ENCODE assay signal across 23 cellular contexts in genomic region chr3:14822134-14822533, GRCh38. TPM values are rescaled to one million over a fixed set of nuclear protein-coding genes. Genes with fewer than 3 reads are reported as not detected.
DNase-seq lines count a peak whose midpoint lies in the region; ATAC-seq, FAIRE-seq and TF ChIP-seq lines count a peak whose summit lies in the region.
"Had no signal": no experiment of that assay in that cellular context is flagged by ENCODE, and none has a peak within 500 bp of the region (broad histone marks: within the 10 kb centered on the region; RNA-seq: fewer than 3 reads in every experiment).

No MANE protein-coding gene starts in this region.

- CTCF ChIA-PET in K562 (lab: Yijun Ruan, JAX; ENCODE audit: low intra/inter-chr PET ratio) = no interaction called here

- BruUV-seq in K562 (replicated peaks; lab: Mats Ljungman, UMichigan) = no TSS peak

- POLR2A ChIA-PET in K562 (lab: Yijun Ruan, JAX) = interaction anchor here (0.6 to 1.0 kb wide), 6 partner anchors 8 to 1040 kb away, joined by 3 to 6 read pairs (median 3); no protein-coding TSS in a partner anchor

- no peak for TF ChIP-seq CTCF in LNCaP clone FGC (IDR thresholded peaks at IDR 0.05; ENCODE audit: control insufficient read depth, extremely low read depth, insufficient read depth)
- TF ChIP-seq CTCF in K562 (IDR thresholded peaks at IDR 0.05 in 2 of 3, conservative IDR thresholded peaks at IDR 0.05 in 1 of 3; ENCODE audit: insufficient read depth in 2 of 3, low read depth in 1 of 3, low read length in 3 of 3) = no peak

- H3K4me3 ChIP-seq in LNCaP clone FGC (ENCODE audit: low read depth, low read length) (no peak overlapping the region), K562 (no peak overlapping the region)

- ATAC-seq in K562 = no peak
- ATAC-seq in GM21526 (IDR thresholded peaks at IDR 0.05; ENCODE audit: low FRiP score, unreplicated experiment) = no peak
- ATAC-seq: HCT116, HepG2 had no signal

- H3K9ac ChIP-seq in K562 (ENCODE audit: insufficient read depth in 1 of 2, low read depth in 2 of 2, low read length in 2 of 2) = no peak overlapping the region

- in situ Hi-C loops in K562 (cut with MboI) = no loop called here

- no peak for TF ChIP-seq EP300 in K562 (IDR thresholded peaks at IDR 0.05; ENCODE audit: low read length)

- no peak for FAIRE-seq in K562 (lab: Jason Lieb, UNC)
- FAIRE-seq: A204.1, G401.6, GM12891, GM19239, HepG2 had no signal

- no peak for TF ChIP-seq POLR2A in K562 (conservative IDR thresholded peaks at IDR 0.05)

- no peaks in the 10 kb centered on the region for H3K79me2 ChIP-seq in K562 (ENCODE audit: control insufficient read depth, insufficient read depth, low read length)

- H3K4me1 ChIP-seq in K562 (replicated peaks in 1 of 2; ENCODE audit: control insufficient read depth in 2 of 2, insufficient read depth in 2 of 2, low read length in 2 of 2) = peaks cover 0 to 4% of the 10 kb centered on the region in 2 experiments; a peak in 1 of 5 replicates
- H3K4me1 ChIP-seq: BE2C had no signal

- peaks cover 21% of the 10 kb centered on the region for H4K20me1 ChIP-seq in K562 (replicated peaks; ENCODE audit: control insufficient read depth, insufficient read depth, low read length)

- no peak overlapping the region for H3K4me2 ChIP-seq in K562 (ENCODE audit: insufficient read depth, low read length)

- H3K9me3 ChIP-seq in K562 (replicated peaks; ENCODE audit: control insufficient read depth, insufficient read depth, low read depth, low read length) = no peaks in the 10 kb centered on the region
- H3K9me3 ChIP-seq: BE2C had no signal

- peaks cover 80 to 82% of the 10 kb centered on the region in 2 experiments for H3K27me3 ChIP-seq in K562 (ENCODE audit: control insufficient read depth in 2 of 2, insufficient read depth in 2 of 2, low read length in 2 of 2)
- H3K27me3 ChIP-seq: BE2C had no signal

- H3K36me3 ChIP-seq in K562 (ENCODE audit: control insufficient read depth, insufficient read depth, low read length) = no peaks in the 10 kb centered on the region
- H3K36me3 ChIP-seq: BE2C had no signal

- TF ChIP-seq RAD21 in K562 (CRISPR knock-in tag; conservative IDR thresholded peaks at IDR 0.05 in 1 of 2, IDR thresholded peaks at IDR 0.05 in 1 of 2) = no peak

- WGBS in K562 (ENCODE audit: insufficient coverage, low coverage, missing lambda C conversion rate) = 0% methylated on average over 3 of the region's 3 CpGs

- H3K27ac ChIP-seq in K562 (ENCODE audit: extremely low read depth, low read depth, low read length) = no peak overlapping the region

- no peak overlapping the region for H2AFZ ChIP-seq in K562 (ENCODE audit: low read depth, low read length)

- no peaks in the 10 kb centered on the region for H3K9me1 ChIP-seq in K562 (ENCODE audit: control insufficient read depth, insufficient read depth, low read length)

- intact Hi-C loops in K562 (cut with micrococcal nuclease) = no loop called here

- peak; percentile 4 for DNase-seq in NCI-H2227 (lab: John Stamatoyannopoulos, UW; ENCODE audit: unreplicated experiment)
- no peak for DNase-seq in NCI-H2227 treated with DMSO at 0.1 percent for 48 hours (lab: John Stamatoyannopoulos, UW)
- DNase-seq in LNCaP clone FGC (ENCODE audit: low read depth) = peak; percentile 27
- DNase-seq in K562 (ENCODE audit: extremely low read depth in 1 of 4, low spot score in 3 of 4) = peak in 2 of 4 experiments; percentile 50 to 51
- DNase-seq in A172 (ENCODE audit: low spot score) = no peak
- DNase-seq in NCI-H1105 (lab: John Stamatoyannopoulos, UW) = no peak
- DNase-seq: ACHN; BE2C; C1 segment of cervical spinal cord; CD4-positive, CD25-positive, alpha-beta regulatory T cell; CD8-positive, alpha-beta memory T cell; COR-L47; DMS 273 treated with DMSO at 0.1 percent for 48 hours; GOT3; H7 had no signal

TF ChIP-seq in K562, 482 proteins besides CTCF, POLR2A, EP300 and RAD21:
- TF ChIP-seq NFIC (IDR thresholded peaks at IDR 0.05) (peak; percentile 60), ZNF830 (CRISPR knock-in tag; IDR thresholded peaks at IDR 0.05) (no peak)

RNA-seq across cellular contexts. Expression of gene FGD5, which starts 3.4 kb away (rescaled TPM):
- not detected in 2 replicates for total RNA-seq in K562 (2011; cell fraction: chromatin; rRNA removed; ENCODE audit: low replicate concordance)
- total RNA-seq in K562 (2011; cell fraction: nucleolus; rRNA removed) = not detected in 2 replicates
- total RNA-seq in K562 (2011; cell fraction: nucleoplasm; rRNA removed) = not detected in 2 replicates
- total RNA-seq in K562 (2014; rRNA removed) (not detected in 2 replicates), K562 (2014; rRNA removed; fragmentation: Illumina TruSeq; extraction: Trizol) (not detected in 2 replicates), K562 (2015; rRNA removed; fragmentation: Illumina TruSeq; extraction: Trizol) (not detected in 2 replicates), K562 (2021) (0.13 and 0.18 TPM in 2 replicates)
- polyA plus RNA-seq in K562 (2011; rRNA removed) (not detected in 2 replicates), K562 (2014; fragmentation: Illumina TruSeq; extraction: Trizol) (not detected in 2 replicates), K562 (2014; fragmentation: Nextera tagmentation; extraction: Ambion mirVana) (not detected), K562 (2014; rRNA removed) (not detected in 2 replicates)
- polyA plus RNA-seq in K562 (2011; cell fraction: cytosol; rRNA removed) = not detected in 2 replicates
- not detected in 2 replicates for polyA plus RNA-seq in K562 (2011; cell fraction: nucleus; rRNA removed)
- polyA plus RNA-seq in K562 (2012) = not detected in 2 replicates
- polyA minus RNA-seq in K562 (2011; rRNA and poly(A)+ RNA removed) = not detected in 2 replicates
- not detected in 2 replicates for polyA minus RNA-seq in K562 (2011; cell fraction: cytosol; rRNA and poly(A)+ RNA removed)
- polyA minus RNA-seq in K562 (2011; cell fraction: nucleus; rRNA and poly(A)+ RNA removed) = not detected in 2 replicates
- not detected in 2 replicates for total RNA-seq in A172 (2014; rRNA removed; shearing (Covaris generic))
- total RNA-seq: CD8-positive, alpha-beta memory T cell; HepG2 had no signal
- polyA plus RNA-seq: CD8-positive, alpha-beta memory T cell; IgD-negative memory B cell had no signal

Comparison
In these comparisons a context has a peak if more than half of its experiments do, and no peak if none do; other contexts are left out.
1. DNase-seq: peak in NCI-H2227 (single experiment) and LNCaP clone FGC (single experiment); none in NCI-H2227 treated with DMSO at 0.1 percent for 48 hours (single experiment), A172 (single experiment) and NCI-H1105 (single experiment).